23 cellular contexts compared by ENCODE assay signal in the genomic region with DNA sequence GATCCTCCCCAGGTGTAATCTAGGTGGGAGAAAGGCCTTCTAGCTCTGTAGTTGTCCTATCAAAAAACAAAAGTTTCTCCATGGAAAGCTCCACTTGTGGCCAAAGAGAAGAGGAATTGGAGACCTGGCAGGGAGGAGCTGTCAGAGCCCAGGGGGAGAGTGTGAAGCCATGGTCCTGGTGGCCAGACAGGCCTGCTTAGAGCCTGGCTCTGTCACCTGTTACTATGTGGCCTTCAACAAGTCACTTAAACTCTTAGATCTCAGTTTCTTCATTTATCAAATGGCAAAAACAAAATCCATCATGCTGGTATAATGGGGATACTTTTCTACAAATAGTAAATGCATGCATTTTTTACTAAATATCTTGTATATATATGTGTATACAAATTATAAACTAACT.
"Had no signal": no experiment of that assay in that cellular context is flagged by ENCODE, and none has a peak within 500 bp of the region (broad histone marks: within the 10 kb centered on the region; RNA-seq: fewer than 3 reads in every experiment).

No MANE protein-coding gene starts in this region.

- DNase-seq: activated B cell treated with CpG ODN at 0.5 μM for 24 hours; activated CD4-positive, alpha-beta T cell treated with anti-CD3 and anti-CD28 coated beads, Interleukin-2, amount 50 U/mL, for 4 hours; activated effector memory CD4-positive, alpha-beta T cell treated with anti-CD3 and anti-CD28 coated beads, Interleukin-2, amount 50 U/mL, for 16 hours; activated naive CD4-positive, alpha-beta T cell treated with anti-CD3 and anti-CD28 coated beads, Interleukin-2, amount 10 ng/mL, durations not matched to agents 7 days and 5 days; activated T-cell treated with anti-CD3 and anti-CD28 coated beads for 4 hours; anterior cingulate cortex; cerebellar nuclear complex; colonic mucosa; effector CD8-positive, alpha-beta T cell; kidney glomerular epithelial cell; ovary; stimulated activated CD4-positive, alpha-beta T cell treated with anti-CD3 and anti-CD28 coated beads, Interleukin-12 subunit alpha, Interleukin-12 subunit beta, amount 100 ng/mL, for 4 hours; stimulated activated CD4-positive, alpha-beta T cell treated with anti-CD3 and anti-CD28 coated beads, Interleukin-4, amount 100 ng/mL, for 1 hour; stimulated activated naive CD8-positive, alpha-beta T cell treated with anti-CD3 and anti-CD28 coated beads, Interleukin-15, Interleukin-2, amounts not matched to agents 100 U/mL and 50 U/mL, for 24 hours; testis; transverse colon had no signal

- ATAC-seq: left lobe of liver; sciatic nerve; stimulated activated naive CD8-positive, alpha-beta T cell treated with anti-CD3 and anti-CD28 coated beads, Interleukin-15, Interleukin-2, amounts not matched to agents 100 U/mL and 50 U/mL, for 24 hours had no signal

- H3K4me3 Mint-ChIP-seq: activated B cell treated with CpG ODN at 0.5 μM for 24 hours; activated naive CD4-positive, alpha-beta T cell treated with anti-CD3 and anti-CD28 coated beads, Interleukin-2, amount 10 ng/mL, durations not matched to agents 7 days and 5 days; activated T-helper 1 cell treated with anti-CD3 and anti-CD28 coated beads, Interleukin-12 subunit alpha, Interleukin-12 subunit beta, Interleukin-2, Interleukin-4 antibody, amounts not matched to agents 30 ng/mL and 10 ng/mL and 1 ng/mL, durations not matched to agents 14 hours and 24 hours and 36 hours; T-helper 2 cell treated with Interferon-gamma antibody and Interleukin-4, amounts not matched to agents 5 μg/mL and 100 μg/mL, for 36 hours had no signal

- H3K36me3 ChIP-seq: colonic mucosa, ovary, transverse colon had no signal

- H3K27ac ChIP-seq: colonic mucosa, ovary, skin epidermis, testis, transverse colon had no signal

- H3K4me3 ChIP-seq: colonic mucosa, lung, ovary, skin epidermis, testis, transverse colon had no signal

- H3K9me3 Mint-ChIP-seq: activated B cell treated with CpG ODN at 0.5 μM for 24 hours; activated naive CD4-positive, alpha-beta T cell treated with anti-CD3 and anti-CD28 coated beads, Interleukin-2, amount 10 ng/mL, durations not matched to agents 7 days and 5 days; activated T-helper 1 cell treated with anti-CD3 and anti-CD28 coated beads, Interleukin-12 subunit alpha, Interleukin-12 subunit beta, Interleukin-2, Interleukin-4 antibody, amounts not matched to agents 30 ng/mL and 10 ng/mL and 1 ng/mL, durations not matched to agents 14 hours and 24 hours and 36 hours; T-helper 2 cell treated with Interferon-gamma antibody and Interleukin-4, amounts not matched to agents 5 μg/mL and 100 μg/mL, for 36 hours had no signal

- H3K9me3 ChIP-seq: colonic mucosa, ovary, testis, transverse colon had no signal

- H3K27me3 ChIP-seq: colonic mucosa, ovary, testis, transverse colon had no signal

- H3K27ac Mint-ChIP-seq: activated B cell treated with CpG ODN at 0.5 μM for 24 hours; activated naive CD4-positive, alpha-beta T cell treated with anti-CD3 and anti-CD28 coated beads, Interleukin-2, amount 10 ng/mL, durations not matched to agents 7 days and 5 days; activated T-helper 1 cell treated with anti-CD3 and anti-CD28 coated beads, Interleukin-12 subunit alpha, Interleukin-12 subunit beta, Interleukin-2, Interleukin-4 antibody, amounts not matched to agents 30 ng/mL and 10 ng/mL and 1 ng/mL, durations not matched to agents 14 hours and 24 hours and 36 hours; progenitor cell of endocrine pancreas; T-helper 2 cell treated with Interferon-gamma antibody and Interleukin-4, amounts not matched to agents 5 μg/mL and 100 μg/mL, for 36 hours had no signal

- H3K4me1 ChIP-seq: testis had no signal

- H3K27me3 Mint-ChIP-seq: activated B cell treated with CpG ODN at 0.5 μM for 24 hours, progenitor cell of endocrine pancreas had no signal
